Comparison of ENCODE assay signal across 11 cellular contexts in genomic region chr11:68550485-68550817, GRCh38.
DNase-seq lines count a peak whose midpoint lies in the region; ATAC-seq, FAIRE-seq and TF ChIP-seq lines count a peak whose summit lies in the region.
"Had no signal": no experiment of that assay in that cellular context is flagged by ENCODE, and none has a peak within 500 bp of the region (broad histone marks: within the 10 kb centered on the region; RNA-seq: fewer than 3 reads in every experiment).

No MANE protein-coding gene starts in this region.

- no peak overlapping the region for H3K4me3 ChIP-seq in endothelial cell of umbilical vein (replicated peaks in 1 of 3; ENCODE audit: insufficient read depth in 1 of 3, low read depth in 1 of 3, low read length in 3 of 3)
- H3K4me3 ChIP-seq in MG63: no peak overlapping the region

- H3K9me3 ChIP-seq in endothelial cell of umbilical vein (replicated peaks; ENCODE audit: control insufficient read depth, insufficient read depth, low read length): no peaks in the 10 kb centered on the region
- no peaks in the 10 kb centered on the region for H3K9me3 ChIP-seq in MG63

- no peak overlapping the region for H2AFZ ChIP-seq in endothelial cell of umbilical vein (ENCODE audit: low read depth, low read length)
- H2AFZ ChIP-seq: parathyroid adenoma had no signal

- FAIRE-seq in endothelial cell of umbilical vein (lab: Jason Lieb, UNC) (no peak), HTR-8/SVneo (lab: Jason Lieb, UNC) (no peak)

- H3K4me2 ChIP-seq in endothelial cell of umbilical vein (ENCODE audit: insufficient read depth, low read length): peak overlapping the region; percentile 2

- no peak overlapping the region for H3K27ac ChIP-seq in endothelial cell of umbilical vein (ENCODE audit: insufficient read depth, low read depth, low read length)
- H3K27ac ChIP-seq: foreskin keratinocyte had no signal

- no peak for DNase-seq in HFFc6
- no peak for DNase-seq in WTC11 (ENCODE audit: low spot score)
- DNase-seq in endothelial cell of umbilical vein (ENCODE audit: low read depth, low spot score): peak; percentile 79
- DNase-seq in stimulated activated CD4-positive, alpha-beta T cell treated with anti-CD3 and anti-CD28 coated beads, Interleukin-2, amount 100 ng/mL, for 4 hours (ENCODE audit: low read depth): peak; percentile 24
- no peak for DNase-seq in HTR-8/SVneo (ENCODE audit: insufficient read length, low spot score)
- no peak for DNase-seq in NK-92 treated with Interleukin-12 subunit alpha and Interleukin-12 subunit beta, amount 100 ng/mL, for 24 hours (lab: John Stamatoyannopoulos, UW)
- no peak for DNase-seq in MG63
- no peak for DNase-seq in NCI-H526 (lab: John Stamatoyannopoulos, UW)
- DNase-seq: foreskin keratinocyte, NCI-H82 had no signal

- no peak for ATAC-seq in WTC11
- ATAC-seq: foreskin keratinocyte had no signal

- peaks cover 21% of the 10 kb centered on the region for H3K79me2 ChIP-seq in endothelial cell of umbilical vein (ENCODE audit: control insufficient read depth, insufficient read depth, low read length)

- TF ChIP-seq POLR2A in endothelial cell of umbilical vein (IDR thresholded peaks at IDR 0.05; ENCODE audit: low read depth, low read length): no peak

- no peaks in the 10 kb centered on the region for H3K9me1 ChIP-seq in endothelial cell of umbilical vein (replicated peaks; ENCODE audit: control insufficient read depth, extremely low read depth, insufficient read depth, low read length)

- H3K27me3 Mint-ChIP-seq in HFFc6 (ENCODE audit: insufficient read depth) (peaks cover 2% of the 10 kb centered on the region; the same call in 1 of the 2 replicates), WTC11 (ENCODE audit: low read depth) (no peaks in the 10 kb centered on the region)

- POLR2A ChIA-PET in WTC11 (lab: Charles Lee) (interaction anchor here (1.3 kb wide), 1 partner anchor 16 kb away, joined by 4 read pairs; no protein-coding TSS in a partner anchor), endothelial cell of umbilical vein (lab: Charles Lee) (no interaction called here)

- H4K20me1 ChIP-seq in endothelial cell of umbilical vein (replicated peaks; ENCODE audit: control insufficient read depth, extremely low read depth, insufficient read depth, low read length): no peaks in the 10 kb centered on the region

- peaks cover 4 to 17% of the 10 kb centered on the region in 2 experiments for H3K36me3 ChIP-seq in endothelial cell of umbilical vein (ENCODE audit: control insufficient read depth in 2 of 2, extremely low read depth in 1 of 2, insufficient read depth in 2 of 2, low read length in 2 of 2)
- H3K36me3 ChIP-seq in MG63: peaks cover 75% of the 10 kb centered on the region

- BruUV-seq in endothelial cell of umbilical vein (replicated peaks; lab: Mats Ljungman, UMichigan): no TSS peak

- H3K9ac ChIP-seq in endothelial cell of umbilical vein (replicated peaks; ENCODE audit: extremely low read depth, insufficient read depth, low read length): no peak overlapping the region
- H3K9ac ChIP-seq: parathyroid adenoma had no signal

- dilution Hi-C loops in endothelial cell of umbilical vein (cut with MboI; ENCODE audit: extremely low pct_ligation_motif_present, low sequenced_read_pairs): no loop called here

- H3K4me1 Mint-ChIP-seq in HFFc6 (ENCODE audit: low read depth) (peaks cover 31% of the 10 kb centered on the region), WTC11 (peaks cover 21% of the 10 kb centered on the region)

- H3K9me3 Mint-ChIP-seq in HFFc6 (no peaks in the 10 kb centered on the region), WTC11 (no peaks in the 10 kb centered on the region)

- peaks cover 20% of the 10 kb centered on the region for H3K4me1 ChIP-seq in endothelial cell of umbilical vein (ENCODE audit: control insufficient read depth, extremely low read depth, insufficient read depth, low read length)

- intact Hi-C loops in endothelial cell of umbilical vein (cut with micrococcal nuclease): no loop called here

- TF ChIP-seq CTCF in HFFc6 (IDR thresholded peaks at IDR 0.05): no peak
- no peak for TF ChIP-seq CTCF in WTC11 (IDR thresholded peaks at IDR 0.05)
- no peak for TF ChIP-seq CTCF in endothelial cell of umbilical vein (IDR thresholded peaks at IDR 0.05; ENCODE audit: extremely low read depth in 1 of 2, insufficient read depth in 1 of 2, low read depth in 1 of 2, low read length in 2 of 2)

- H3K27ac Mint-ChIP-seq in HFFc6 (peak overlapping the region; percentile 9), WTC11 (peak overlapping the region; percentile 42; the same call in 1 of the 2 replicates)

- H3K27me3 ChIP-seq in endothelial cell of umbilical vein (ENCODE audit: control insufficient read depth in 2 of 2, insufficient read depth in 2 of 2, low read length in 2 of 2): no peaks in the 10 kb centered on the region
- no peaks in the 10 kb centered on the region for H3K27me3 ChIP-seq in MG63
- H3K27me3 ChIP-seq: foreskin keratinocyte had no signal

- CTCF ChIA-PET in WTC11 (lab: Charles Lee): interaction anchor here (0.6 kb wide), 1 partner anchor 83 kb away, joined by 3 read pairs; no protein-coding TSS in a partner anchor
- CTCF ChIA-PET in endothelial cell of umbilical vein (lab: Charles Lee): interaction anchor here (0.8 to 1.7 kb wide), 8 partner anchors 8 to 90 kb away, joined by 3 to 4 read pairs (median 4); partner anchors contain the start of gene PPP6R3

- H3K36me3 Mint-ChIP-seq in HFFc6 (ENCODE audit: low read depth) (peaks cover 42% of the 10 kb centered on the region), WTC11 (peaks cover 58% of the 10 kb centered on the region)

- H3K4me3 Mint-ChIP-seq in HFFc6 (no peak overlapping the region), WTC11 (no peak overlapping the region)

TF ChIP-seq in WTC11, 78 proteins besides CTCF, POLR2A, EP300 and RAD21 (continues in another document):
- TF ChIP-seq MLX (CRISPR knock-in tag; IDR thresholded peaks at IDR 0.05) (no peak), ZNF671 (CRISPR knock-in tag; IDR thresholded peaks at IDR 0.05) (no peak), ZNF396 (CRISPR knock-in tag; IDR thresholded peaks at IDR 0.05; ENCODE audit: borderline replicate concordance) (no peak), MAX (CRISPR knock-in tag; IDR thresholded peaks at IDR 0.05) (no peak), ZSCAN18 (CRISPR knock-in tag; IDR thresholded peaks at IDR 0.05) (no peak), NR1H2 (CRISPR knock-in tag; IDR thresholded peaks at IDR 0.05) (no peak), SOX15 (CRISPR knock-in tag; IDR thresholded peaks at IDR 0.05) (no peak)

TF ChIP-seq in endothelial cell of umbilical vein, 7 proteins besides CTCF, POLR2A, EP300 and RAD21:
- TF ChIP-seq JUN (IDR thresholded peaks at IDR 0.05; ENCODE audit: borderline replicate concordance, insufficient read depth, insufficient read length, low read depth): no peak
- TF ChIP-seq FOS (IDR thresholded peaks at IDR 0.05; ENCODE audit: borderline replicate concordance, insufficient read depth, low read length): no peak
- TF ChIP-seq EZH2 (IDR thresholded peaks at IDR 0.05; ENCODE audit: borderline replicate concordance, low read depth, low read length, severe bottlenecking): no peak
- TF ChIP-seq POLR2AphosphoS5 (IDR thresholded peaks at IDR 0.05; ENCODE audit: insufficient read depth, low read depth, low read length): no peak
- TF ChIP-seq GATA2 (IDR thresholded peaks at IDR 0.05; ENCODE audit: insufficient read depth, insufficient read length, low read depth, low read length): no peak
- TF ChIP-seq MAX (IDR thresholded peaks at IDR 0.05; ENCODE audit: insufficient read depth, insufficient read length): no peak
- no peak for TF ChIP-seq MYC (IDR thresholded peaks at IDR 0.05; ENCODE audit: low read depth, low read length)

Comparison
In these comparisons a context has a peak if more than half of its experiments do, and no peak if none do; other contexts are left out.
1. DNase-seq: peak in endothelial cell of umbilical vein (single experiment) and stimulated activated CD4-positive, alpha-beta T cell treated with anti-CD3 and anti-CD28 coated beads, Interleukin-2, amount 100 ng/mL, for 4 hours (single experiment); none in HFFc6 (single experiment), WTC11 (single experiment), HTR-8/SVneo (single experiment), NK-92 treated with Interleukin-12 subunit alpha and Interleukin-12 subunit beta, amount 100 ng/mL, for 24 hours (single experiment), MG63 (single experiment) and NCI-H526 (0 of 2).